In the genomic region with DNA sequence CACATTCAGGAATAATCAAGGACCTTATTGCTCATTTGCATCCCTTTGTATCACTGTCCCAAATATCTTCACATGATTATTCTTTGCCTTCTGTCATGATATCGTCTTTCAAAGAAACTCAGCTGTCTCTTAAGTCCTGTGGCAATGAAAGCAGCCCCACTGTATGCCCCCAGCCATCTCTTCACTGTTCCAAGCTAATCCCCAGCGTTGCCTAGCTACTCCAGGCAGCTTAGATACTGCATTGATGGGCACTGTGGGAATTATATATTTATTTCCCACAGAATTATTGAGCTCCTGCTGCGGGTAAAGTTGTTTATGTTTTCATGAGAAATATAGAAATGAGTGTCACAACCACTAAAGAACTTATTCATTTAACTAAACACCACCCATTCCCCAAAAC, we compare ENCODE assay signal across 22 cellular contexts. TPM values are rescaled to one million over a fixed set of nuclear protein-coding genes. Genes with fewer than 3 reads are reported as not detected.
A peak's percentile ranks its signal among the peaks of the same experiment; 100 is the strongest.
DNase-seq lines count a peak whose midpoint lies in the region; ATAC-seq and TF ChIP-seq lines count a peak whose summit lies in the region.
"Had no signal": no experiment of that assay in that cellular context is flagged by ENCODE, and none has a peak within 500 bp of the region (broad histone marks: within the 10 kb centered on the region; RNA-seq: fewer than 3 reads in every experiment).

No MANE protein-coding gene starts in this region.

- ATAC-seq in WTC11: no peak
- ATAC-seq in GM19023 (IDR thresholded peaks at IDR 0.05; ENCODE audit: unreplicated experiment): no peak
- ATAC-seq: CD8-positive, alpha-beta T cell had no signal

- H3K79me2 ChIP-seq in neural progenitor cell (ENCODE audit: low read depth): peaks cover 48% of the 10 kb centered on the region

- no peaks in the 10 kb centered on the region for H3K27me3 ChIP-seq in WERI-Rb-1 (ENCODE audit: insufficient read depth, low read depth, severe bottlenecking)
- H3K27me3 ChIP-seq in neural progenitor cell: no peaks in the 10 kb centered on the region
- H3K27me3 ChIP-seq: SJSA1 had no signal

- H3K36me3 ChIP-seq in WERI-Rb-1 (peaks cover 45% of the 10 kb centered on the region), neural progenitor cell (no peaks in the 10 kb centered on the region)

- H3K4me2 ChIP-seq in neural progenitor cell: peak overlapping the region; percentile 5

- no peak overlapping the region for H3K27ac Mint-ChIP-seq in neural progenitor cell
- H3K27ac Mint-ChIP-seq in WTC11: no peak overlapping the region
- H3K27ac Mint-ChIP-seq: B cell; CD8-positive, alpha-beta T cell had no signal

- POLR2A ChIA-PET in WTC11 (lab: Charles Lee): no interaction called here

- H3K9me3 Mint-ChIP-seq in neural progenitor cell (no peaks in the 10 kb centered on the region), WTC11 (no peaks in the 10 kb centered on the region)
- H3K9me3 Mint-ChIP-seq: CD8-positive, alpha-beta T cell had no signal

- H3K4me3 Mint-ChIP-seq in neural progenitor cell (no peak overlapping the region), WTC11 (no peak overlapping the region)
- H3K4me3 Mint-ChIP-seq: B cell; CD8-positive, alpha-beta T cell had no signal

- H3K27ac ChIP-seq in WERI-Rb-1 (no peak overlapping the region), neural progenitor cell (no peak overlapping the region)
- H3K27ac ChIP-seq: C4-2B, SJSA1 had no signal

- H3K9ac ChIP-seq in neural progenitor cell: no peak overlapping the region

- H3K9me3 ChIP-seq in WERI-Rb-1 (ENCODE audit: severe bottlenecking) (no peaks in the 10 kb centered on the region), neural progenitor cell (ENCODE audit: low read depth) (no peaks in the 10 kb centered on the region)
- H3K9me3 ChIP-seq: Caco-2, SJSA1 had no signal

- peak; percentile 21 for DNase-seq in Ammon's horn (ENCODE audit: low spot score)
- peak; percentile 84 for DNase-seq in D341Med (ENCODE audit: low spot score)
- peak; percentile 62 for DNase-seq in WERI-Rb-1
- DNase-seq in neural progenitor cell (ENCODE audit: low spot score): peak; percentile 60
- no peak for DNase-seq in NAMALWA (ENCODE audit: low spot score)
- DNase-seq in WTC11 (ENCODE audit: low spot score): no peak
- DNase-seq: Caco-2; CD8-positive, alpha-beta T cell; DMS53; HCEC 1CT; KBM-7; MV-4-11; NCI-H2029; NCI-H345; NCI-H510A treated with DMSO at 0.1 percent for 48 hours; NCI-H774; Right ventricle myocardium superior; RPMI8226 had no signal

- TF ChIP-seq CTCF in WERI-Rb-1 (IDR thresholded peaks at IDR 0.05; ENCODE audit: low read depth, low read length): no peak
- no peak for TF ChIP-seq CTCF in neural progenitor cell (IDR thresholded peaks at IDR 0.05)
- TF ChIP-seq CTCF in WTC11 (IDR thresholded peaks at IDR 0.05): no peak

- H3K27me3 Mint-ChIP-seq in neural progenitor cell (ENCODE audit: insufficient read depth, low read depth) (no peaks in the 10 kb centered on the region), WTC11 (ENCODE audit: low read depth) (no peaks in the 10 kb centered on the region)
- H3K27me3 Mint-ChIP-seq: B cell had no signal

- H3F3A ChIP-seq in neural progenitor cell (ENCODE audit: low read depth): no peaks in the 10 kb centered on the region

- peaks cover 29% of the 10 kb centered on the region for H4K20me1 ChIP-seq in neural progenitor cell (ENCODE audit: low read depth)

- H3K36me3 Mint-ChIP-seq in neural progenitor cell (peaks cover 30% of the 10 kb centered on the region), WTC11 (peaks cover 64% of the 10 kb centered on the region)

- CTCF ChIA-PET in WTC11 (lab: Charles Lee): no interaction called here

- H3K4me1 Mint-ChIP-seq in neural progenitor cell: peaks cover 17% of the 10 kb centered on the region
- peaks cover 39% of the 10 kb centered on the region for H3K4me1 Mint-ChIP-seq in WTC11

- no peak overlapping the region for H2AFZ ChIP-seq in neural progenitor cell (replicated peaks)

- H3K4me1 ChIP-seq in neural progenitor cell: peaks cover 9% of the 10 kb centered on the region
- H3K4me1 ChIP-seq: Caco-2, SJSA1 had no signal

- H3K4me3 ChIP-seq in WERI-Rb-1 (ENCODE audit: low read depth, low read length) (no peak overlapping the region), neural progenitor cell (no peak overlapping the region)
- H3K4me3 ChIP-seq: SJSA1 had no signal

TF ChIP-seq in WTC11, 78 proteins besides CTCF, POLR2A, EP300 and RAD21:
- no peak for TF ChIP-seq ZNF121 (CRISPR knock-in tag; IDR thresholded peaks at IDR 0.05)
- TF ChIP-seq, protein P1, sequence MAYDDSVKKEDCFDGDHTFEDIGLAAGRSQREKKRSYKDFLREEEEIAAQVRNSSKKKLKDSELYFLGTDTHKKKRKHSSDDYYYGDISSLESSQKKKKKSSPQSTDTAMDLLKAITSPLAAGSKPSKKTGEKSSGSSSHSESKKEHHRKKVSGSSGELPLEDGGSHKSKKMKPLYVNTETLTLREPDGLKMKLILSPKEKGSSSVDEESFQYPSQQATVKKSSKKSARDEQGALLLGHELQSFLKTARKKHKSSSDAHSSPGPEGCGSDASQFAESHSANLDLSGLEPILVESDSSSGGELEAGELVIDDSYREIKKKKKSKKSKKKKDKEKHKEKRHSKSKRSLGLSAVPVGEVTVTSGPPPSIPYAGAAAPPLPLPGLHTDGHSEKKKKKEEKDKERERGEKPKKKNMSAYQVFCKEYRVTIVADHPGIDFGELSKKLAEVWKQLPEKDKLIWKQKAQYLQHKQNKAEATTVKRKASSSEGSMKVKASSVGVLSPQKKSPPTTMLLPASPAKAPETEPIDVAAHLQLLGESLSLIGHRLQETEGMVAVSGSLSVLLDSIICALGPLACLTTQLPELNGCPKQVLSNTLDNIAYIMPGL (CRISPR knock-in tag; IDR thresholded peaks at IDR 0.05): no peak
- TF ChIP-seq, protein P2, sequence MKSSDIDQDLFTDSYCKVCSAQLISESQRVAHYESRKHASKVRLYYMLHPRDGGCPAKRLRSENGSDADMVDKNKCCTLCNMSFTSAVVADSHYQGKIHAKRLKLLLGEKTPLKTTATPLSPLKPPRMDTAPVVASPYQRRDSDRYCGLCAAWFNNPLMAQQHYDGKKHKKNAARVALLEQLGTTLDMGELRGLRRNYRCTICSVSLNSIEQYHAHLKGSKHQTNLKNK (CRISPR knock-in tag; IDR thresholded peaks at IDR 0.05): no peak
- no peak for TF ChIP-seq SMAD3 (CRISPR knock-in tag; IDR thresholded peaks at IDR 0.05; ENCODE audit: borderline replicate concordance)
- TF ChIP-seq ESRRA (CRISPR knock-in tag; IDR thresholded peaks at IDR 0.05; ENCODE audit: borderline replicate concordance): no peak
- TF ChIP-seq, protein P3, sequence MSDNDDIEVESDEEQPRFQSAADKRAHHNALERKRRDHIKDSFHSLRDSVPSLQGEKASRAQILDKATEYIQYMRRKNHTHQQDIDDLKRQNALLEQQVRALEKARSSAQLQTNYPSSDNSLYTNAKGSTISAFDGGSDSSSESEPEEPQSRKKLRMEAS (CRISPR knock-in tag; IDR thresholded peaks at IDR 0.05): no peak
- TF ChIP-seq, protein P4, sequence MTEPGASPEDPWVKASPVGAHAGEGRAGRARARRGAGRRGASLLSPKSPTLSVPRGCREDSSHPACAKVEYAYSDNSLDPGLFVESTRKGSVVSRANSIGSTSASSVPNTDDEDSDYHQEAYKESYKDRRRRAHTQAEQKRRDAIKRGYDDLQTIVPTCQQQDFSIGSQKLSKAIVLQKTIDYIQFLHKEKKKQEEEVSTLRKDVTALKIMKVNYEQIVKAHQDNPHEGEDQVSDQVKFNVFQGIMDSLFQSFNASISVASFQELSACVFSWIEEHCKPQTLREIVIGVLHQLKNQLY (CRISPR knock-in tag; IDR thresholded peaks at IDR 0.05): no peak
- TF ChIP-seq NR3C1 (CRISPR knock-in tag; conservative IDR thresholded peaks at IDR 0.05; ENCODE audit: low read depth): no peak
- TF ChIP-seq CREM (CRISPR knock-in tag; IDR thresholded peaks at IDR 0.05): no peak
- no peak for TF ChIP-seq JAZF1 (CRISPR knock-in tag; IDR thresholded peaks at IDR 0.05)
- no peak for TF ChIP-seq OVOL2 (CRISPR knock-in tag; IDR thresholded peaks at IDR 0.05; ENCODE audit: borderline replicate concordance)
- TF ChIP-seq CREB1 (CRISPR knock-in tag; IDR thresholded peaks at IDR 0.05): no peak

RNA-seq across cellular contexts. Expression of a gene that starts 38.8 kb away (rescaled TPM):
- total RNA-seq in neural progenitor cell (ENCODE audit: low replicate concordance) (146 and 154 TPM in 2 replicates), WTC11 (2021) (237 to 261 TPM (median 240 TPM) in 3 replicates)

Comparison
In these comparisons a context has a peak if more than half of its experiments do, and no peak if none do; other contexts are left out.
1. DNase-seq: peak in Ammon's horn (single experiment), D341Med (single experiment), WERI-Rb-1 (single experiment) and neural progenitor cell (single experiment); none in NAMALWA (single experiment) and WTC11 (single experiment).